Comparison of ENCODE assay signal across 2 cellular contexts in the genomic region with DNA sequence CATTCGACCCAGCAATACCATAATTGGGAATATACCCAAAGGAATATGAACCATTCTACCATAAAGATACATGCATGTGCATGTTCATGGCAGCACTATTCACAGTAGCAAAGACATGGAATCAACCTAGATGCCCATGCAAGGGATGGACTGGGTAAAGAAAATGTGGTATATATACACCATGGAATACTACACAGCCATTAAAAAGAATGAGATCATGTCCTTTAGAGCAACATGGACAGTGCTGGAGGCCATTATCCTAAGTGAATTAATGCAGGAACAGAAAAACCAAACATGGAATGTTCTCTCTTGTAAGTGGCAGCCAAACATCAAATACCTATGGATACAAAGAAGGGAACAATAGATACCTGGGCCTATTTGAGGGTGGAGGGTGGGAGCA.
TF ChIP-seq lines count a peak whose summit lies in the region.

No MANE protein-coding gene starts in this region.

TF ChIP-seq in HEK293, 187 proteins besides CTCF, POLR2A, EP300 and RAD21:
- TF ChIP-seq ZNF280D (tag by site-specific recombination; IDR thresholded peaks at IDR 0.05) (0 out of 2 replicates have a peak, but pooled peaks have one; percentile 38), EGR2 (tag by site-specific recombination; IDR thresholded peaks at IDR 0.05; ENCODE audit: low read depth) (no peak), ZNF146 (tag by site-specific recombination; IDR thresholded peaks at IDR 0.05) (peak; percentile 92)

TF ChIP-seq in K562, 482 proteins besides CTCF, POLR2A, EP300 and RAD21 (continued from another document):
- TF ChIP-seq ZNF146 (CRISPR knock-in tag; IDR thresholded peaks at IDR 0.05; ENCODE audit: unreplicated experiment) (peak; percentile 90), NR1H2 (CRISPR knock-in tag; IDR thresholded peaks at IDR 0.05) (no peak), EHMT2 (IDR thresholded peaks at IDR 0.05) (no peak)
